17 cellular contexts compared by ENCODE assay signal in the genomic region with DNA sequence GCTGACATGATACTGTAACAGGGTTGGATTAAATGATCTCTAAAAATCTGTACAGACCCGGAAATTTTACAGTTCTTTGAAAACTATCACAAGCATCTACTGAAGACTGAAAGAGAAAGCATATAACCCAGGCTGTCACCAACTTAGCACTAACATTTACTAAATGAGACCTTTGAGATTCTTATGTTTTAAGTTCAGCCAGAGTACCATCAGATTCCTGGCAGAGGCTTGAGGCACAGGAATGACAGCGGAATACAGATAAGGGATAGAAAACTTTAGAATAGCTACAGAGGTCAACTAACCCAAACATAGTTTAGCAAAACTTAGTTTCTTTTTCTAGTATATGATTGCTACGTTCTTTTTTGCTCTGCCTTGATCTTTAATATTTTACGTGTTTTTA.
DNase-seq lines count a peak whose midpoint lies in the region; ATAC-seq, FAIRE-seq and TF ChIP-seq lines count a peak whose summit lies in the region.
"Had no signal": no experiment of that assay in that cellular context is flagged by ENCODE, and none has a peak within 500 bp of the region (broad histone marks: within the 10 kb centered on the region; RNA-seq: fewer than 3 reads in every experiment).

No MANE protein-coding gene starts in this region.

- TF ChIP-seq POLR2A in right lobe of liver (IDR thresholded peaks at IDR 0.05) (no peak), stomach (IDR thresholded peaks at IDR 0.05) (no peak)

- H2AFZ ChIP-seq in fibroblast of lung (ENCODE audit: low read length): no peak overlapping the region
- H2AFZ ChIP-seq: GM23248 had no signal

- H3K27ac ChIP-seq in fibroblast of lung (ENCODE audit: insufficient read depth, low read length) (peak overlapping the region; percentile 18), right lobe of liver (peak overlapping the region; percentile 51 to 66 (median 65)), stomach (peak overlapping the region in 3 of 5 donors; percentile 30 to 57 (median 35)), small intestine (ENCODE audit: low read depth in 1 of 2, low read length in 1 of 2) (no peak overlapping the region)
- H3K27ac ChIP-seq: GM23248 had no signal

- no peaks in the 10 kb centered on the region for H3K9me3 ChIP-seq in fibroblast of lung (ENCODE audit: control insufficient read depth, insufficient read depth, low read depth, low read length)
- no peaks in the 10 kb centered on the region for H3K9me3 ChIP-seq in right lobe of liver
- H3K9me3 ChIP-seq in stomach: no peaks in the 10 kb centered on the region
- no peaks in the 10 kb centered on the region for H3K9me3 ChIP-seq in small intestine (ENCODE audit: control insufficient read depth, low read depth)
- H3K9me3 ChIP-seq: body of pancreas had no signal

- H3K4me3 ChIP-seq in fibroblast of lung (replicated peaks in 1 of 4; ENCODE audit: control extremely low read depth in 1 of 4, insufficient read depth in 1 of 4, low read depth in 3 of 4, low read length in 4 of 4) (peak overlapping the region; percentile 1 to 15 (median 13)), right lobe of liver (peak overlapping the region; percentile 1 to 12 (median 8)), stomach (no peak overlapping the region), small intestine (ENCODE audit: low read depth in 1 of 2, low read length in 2 of 2) (no peak overlapping the region)
- H3K4me3 ChIP-seq: body of pancreas, GM23248 had no signal

- H3K36me3 ChIP-seq in fibroblast of lung (ENCODE audit: control insufficient read depth, insufficient read depth, low read length) (no peaks in the 10 kb centered on the region), right lobe of liver (no peaks in the 10 kb centered on the region), stomach (peaks cover 0 to 46% (median 21%) of the 10 kb centered on the region in 4 donors), small intestine (ENCODE audit: control insufficient read depth in 2 of 2, insufficient read depth in 2 of 2, low read length in 2 of 2) (peaks cover 1 to 3% of the 10 kb centered on the region in 2 donors)

- H3K27me3 ChIP-seq in fibroblast of lung (ENCODE audit: control insufficient read depth, insufficient read depth, low read length) (no peaks in the 10 kb centered on the region), right lobe of liver (no peaks in the 10 kb centered on the region), stomach (no peaks in the 10 kb centered on the region), small intestine (ENCODE audit: control insufficient read depth in 2 of 2, insufficient read depth in 2 of 2, low read length in 2 of 2) (no peaks in the 10 kb centered on the region)
- H3K27me3 ChIP-seq: body of pancreas had no signal

- TF ChIP-seq CTCF in fibroblast of lung (conservative IDR thresholded peaks at IDR 0.05 in 1 of 2, IDR thresholded peaks at IDR 0.05 in 1 of 2; ENCODE audit: low read depth in 1 of 2, low read length in 2 of 2) (no peak), right lobe of liver (IDR thresholded peaks at IDR 0.05) (no peak), stomach (IDR thresholded peaks at IDR 0.05) (no peak)

- no peak overlapping the region for H3K9ac ChIP-seq in fibroblast of lung (ENCODE audit: insufficient read depth, low read length)
- H3K9ac ChIP-seq: GM23248 had no signal

- no peaks in the 10 kb centered on the region for H3K79me2 ChIP-seq in fibroblast of lung (ENCODE audit: control insufficient read depth, insufficient read depth, low read length)

- H3K4me1 ChIP-seq in fibroblast of lung (ENCODE audit: control insufficient read depth, extremely low read depth, insufficient read depth, low read length): peaks cover 30% of the 10 kb centered on the region
- H3K4me1 ChIP-seq in right lobe of liver: peaks cover 0 to 17% (median 4%) of the 10 kb centered on the region in 4 donors
- peaks cover 0 to 5% (median 0%) of the 10 kb centered on the region in 4 donors for H3K4me1 ChIP-seq in stomach
- H3K4me1 ChIP-seq in small intestine (ENCODE audit: control insufficient read depth in 2 of 2, insufficient read depth in 1 of 2, low read depth in 1 of 2, low read length in 1 of 2): no peaks in the 10 kb centered on the region
- H3K4me1 ChIP-seq: body of pancreas had no signal

- TF ChIP-seq EP300 in stomach (IDR thresholded peaks at IDR 0.05): no peak

- no peak for FAIRE-seq in small intestine (lab: Jason Lieb, UNC)
- FAIRE-seq: urothelium cell line had no signal

- no peak for ATAC-seq in SK-N-SH treated with all-trans-retinoic acid at 6 μM for 48 hours
- peak; percentile 91 to 96 (median 94) for ATAC-seq in right lobe of liver
- no peak for ATAC-seq in GM19463 (IDR thresholded peaks at IDR 0.05; ENCODE audit: unreplicated experiment)
- ATAC-seq in GM21576 (IDR thresholded peaks at IDR 0.05; ENCODE audit: unreplicated experiment): no peak
- no peak for ATAC-seq in GM21737 (IDR thresholded peaks at IDR 0.05; ENCODE audit: unreplicated experiment)
- ATAC-seq: body of pancreas had no signal

- intact Hi-C loops in right lobe of liver (cut with DNase I): no loop called here
- intact Hi-C loops in stomach (cut with DNase I; ENCODE audit: low total_unique reads): no loop called here

- no peaks in the 10 kb centered on the region for H4K20me1 ChIP-seq in fibroblast of lung (ENCODE audit: control insufficient read depth, extremely low read depth, insufficient read depth, low read length)

- WGBS in right lobe of liver (ENCODE audit: insufficient coverage, low coverage, low lambda C conversion rate, missing lambda C conversion rate): 16% methylated on average over 4 of the region's 4 CpGs
- WGBS in stomach, 5 donors: 61 to 84% (median 70%) methylated on average over 4 of the region's 4 CpGs
- 50 to 70% (median 66%) methylated on average over 4 of the region's 4 CpGs for WGBS in small intestine, 3 donors

- DNase-seq in fibroblast of lung (ENCODE audit: low read depth in 2 of 2) (peak; percentile 63 to 84), right lobe of liver (peak in 2 of 3 donors; percentile 22 to 63), stomach (no peak), small intestine (no peak)
- DNase-seq: body of pancreas; effector CD4-positive, alpha-beta T cell; foreskin melanocyte; GM23248; MM.1S; NCI-H1930; NCI-H524; stimulated activated CD4-positive, alpha-beta T cell treated with anti-CD3 and anti-CD28 coated beads, Interleukin-4, amount 100 ng/mL, for 1 hour had no signal

- peak overlapping the region; percentile 73 for H3K4me2 ChIP-seq in fibroblast of lung (ENCODE audit: extremely low read depth, insufficient read depth, low read length)

TF ChIP-seq in SK-N-SH treated with all-trans-retinoic acid at 6 μM for 48 hours, 23 proteins besides CTCF, POLR2A, EP300 and RAD21:
- peak; percentile 60 for TF ChIP-seq ISL1 (CRISPR knock-in tag; IDR thresholded peaks at IDR 0.05)
- TF ChIP-seq, protein P1, sequence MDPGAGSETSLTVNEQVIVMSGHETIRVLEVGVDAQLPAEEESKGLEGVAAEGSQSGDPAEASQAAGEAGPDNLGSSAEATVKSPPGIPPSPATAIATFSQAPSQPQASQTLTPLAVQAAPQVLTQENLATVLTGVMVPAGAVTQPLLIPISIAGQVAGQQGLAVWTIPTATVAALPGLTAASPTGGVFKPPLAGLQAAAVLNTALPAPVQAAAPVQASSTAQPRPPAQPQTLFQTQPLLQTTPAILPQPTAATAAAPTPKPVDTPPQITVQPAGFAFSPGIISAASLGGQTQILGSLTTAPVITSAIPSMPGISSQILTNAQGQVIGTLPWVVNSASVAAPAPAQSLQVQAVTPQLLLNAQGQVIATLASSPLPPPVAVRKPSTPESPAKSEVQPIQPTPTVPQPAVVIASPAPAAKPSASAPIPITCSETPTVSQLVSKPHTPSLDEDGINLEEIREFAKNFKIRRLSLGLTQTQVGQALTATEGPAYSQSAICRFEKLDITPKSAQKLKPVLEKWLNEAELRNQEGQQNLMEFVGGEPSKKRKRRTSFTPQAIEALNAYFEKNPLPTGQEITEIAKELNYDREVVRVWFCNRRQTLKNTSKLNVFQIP (CRISPR knock-in tag; IDR thresholded peaks at IDR 0.05; ENCODE audit: borderline replicate concordance, low read depth): no peak

Comparison
In these comparisons a context has a peak if more than half of its experiments do, and no peak if none do; other contexts are left out.
1. ATAC-seq: peak in right lobe of liver (4 of 4); none in SK-N-SH treated with all-trans-retinoic acid at 6 μM for 48 hours (single experiment), GM19463 (single experiment), GM21576 (single experiment) and GM21737 (single experiment).
2. DNase-seq: peak in fibroblast of lung (2 of 2) and right lobe of liver (2 of 3); none in stomach (single experiment) and small intestine (single experiment).
3. H3K27ac ChIP-seq: peak in fibroblast of lung (single experiment), right lobe of liver (3 of 3) and stomach (3 of 5); none in small intestine (0 of 2).
4. H3K4me3 ChIP-seq: peak in fibroblast of lung (4 of 4) and right lobe of liver (3 of 3); none in stomach (0 of 4) and small intestine (0 of 2).